29 cellular contexts compared by ENCODE assay signal in genomic region chr1:167675440-167675839, GRCh38. TPM values are rescaled to one million over a fixed set of nuclear protein-coding genes. Genes with fewer than 3 reads are reported as not detected.
"Had no signal": no experiment of that assay in that cellular context is flagged by ENCODE, and none has a peak within 500 bp of the region (broad histone marks: within the 10 kb centered on the region; RNA-seq: fewer than 3 reads in every experiment).

No MANE protein-coding gene starts in this region.

- H3K9me3 ChIP-seq: breast epithelium, colonic mucosa, esophagus muscularis mucosa, lower lobe of right lung, mucosa of descending colon, sigmoid colon, SK-N-SH, upper lobe of left lung had no signal

- H3K9me3 Mint-ChIP-seq: activated T-helper 2 cell treated with anti-CD3 and anti-CD28 coated beads, Interferon-gamma antibody, Interleukin-2, Interleukin-4, amounts not matched to agents 10 μg/mL and 5 μg/mL and 100 μg/mL, durations not matched to agents 14 hours and 24 hours and 36 hours; effector memory CD8-positive, alpha-beta T cell; immature natural killer cell; natural killer cell; T-cell had no signal

- H3K4me3 ChIP-seq: breast epithelium, colonic mucosa, dorsolateral prefrontal cortex, esophagus muscularis mucosa, hepatocyte, lower lobe of right lung, mucosa of descending colon, sigmoid colon, upper lobe of left lung had no signal

- H3K4me2 ChIP-seq: hepatocyte, SK-N-SH had no signal

- ATAC-seq: activated CD8-positive, alpha-beta memory T cell treated with anti-CD3 and anti-CD28 coated beads, Interleukin-2, amount 10 ng/mL, durations not matched to agents 7 days and 5 days; effector memory CD8-positive, alpha-beta T cell; left lobe of liver; lower lobe of right lung had no signal

- H3K27me3 Mint-ChIP-seq: activated CD8-positive, alpha-beta memory T cell treated with anti-CD3 and anti-CD28 coated beads, Interleukin-2, amount 10 ng/mL, durations not matched to agents 7 days and 5 days; effector memory CD8-positive, alpha-beta T cell; T-cell had no signal

- H3K27ac Mint-ChIP-seq: activated CD8-positive, alpha-beta memory T cell treated with anti-CD3 and anti-CD28 coated beads, Interleukin-2, amount 10 ng/mL, durations not matched to agents 7 days and 5 days; progenitor cell of endocrine pancreas had no signal

- H3K4me3 Mint-ChIP-seq: activated CD8-positive, alpha-beta memory T cell treated with anti-CD3 and anti-CD28 coated beads, Interleukin-2, amount 10 ng/mL, durations not matched to agents 7 days and 5 days; effector memory CD8-positive, alpha-beta T cell; immature natural killer cell; natural killer cell; T-cell had no signal

- H3K27ac ChIP-seq: breast epithelium, colonic mucosa, dorsolateral prefrontal cortex, esophagus muscularis mucosa, hepatocyte, lower lobe of right lung, sigmoid colon, upper lobe of left lung, WERI-Rb-1 had no signal

- H3K36me3 Mint-ChIP-seq: natural killer cell had no signal

- DNase-seq: activated CD4-positive, alpha-beta T cell treated with anti-CD3 and anti-CD28 coated beads for 1 hour; activated CD8-positive, alpha-beta memory T cell treated with anti-CD3 and anti-CD28 coated beads, Interleukin-2, amount 10 ng/mL, durations not matched to agents 7 days and 5 days; activated T-cell treated with anti-CD3 and anti-CD28 coated beads, Interleukin-2, amount 50 U/mL, for 1 hour; dorsolateral prefrontal cortex; effector memory CD8-positive, alpha-beta T cell; glutamatergic neuron; immature natural killer cell; lower lobe of right lung; mesendoderm; mucosa of descending colon; natural killer cell; retina; sigmoid colon; SK-N-SH; stimulated activated CD4-positive, alpha-beta T cell treated with anti-CD3 and anti-CD28 coated beads, Interleukin-4, amount 100 ng/mL, for 1 hour; stimulated activated naive CD4-positive, alpha-beta T cell treated with Interleukin-2 at 50 U/mL for 16 hours; T-cell; upper lobe of left lung; WERI-Rb-1 had no signal

- FAIRE-seq: frontal cortex, TTC549 had no signal

- H3K36me3 ChIP-seq: breast epithelium, colonic mucosa, lower lobe of right lung, sigmoid colon, upper lobe of left lung, WERI-Rb-1 had no signal

- H3K27me3 ChIP-seq: breast epithelium, colonic mucosa, dorsolateral prefrontal cortex, esophagus muscularis mucosa, hepatocyte, sigmoid colon, upper lobe of left lung had no signal

- H3K4me1 ChIP-seq: breast epithelium, colonic mucosa had no signal

RNA-seq across cellular contexts. Expression of gene RCSD1, which starts 45.4 kb away (rescaled TPM):
- total RNA-seq: osteocyte had no signal
